26 cellular contexts compared by ENCODE assay signal in the genomic region with DNA sequence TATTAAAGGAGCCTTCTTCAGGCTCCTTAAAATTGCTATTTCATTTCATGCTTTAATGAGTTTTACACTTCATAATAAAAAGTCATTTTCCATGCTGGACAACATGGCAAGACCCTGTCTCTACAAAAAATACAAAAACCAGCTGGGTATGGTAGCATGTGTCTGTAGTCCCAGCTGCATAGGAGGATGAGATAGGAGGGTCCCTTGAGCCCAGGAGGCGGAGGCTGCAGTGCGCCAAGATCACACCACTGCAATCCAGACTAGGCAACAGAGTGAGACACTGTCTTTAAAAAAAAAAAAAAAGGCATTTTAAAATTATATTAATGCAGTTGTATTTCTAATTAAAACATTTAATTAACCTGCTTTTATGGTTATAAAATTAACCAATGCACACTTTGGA. TPM values are rescaled to one million over a fixed set of nuclear protein-coding genes. Genes with fewer than 3 reads are reported as not detected.
DNase-seq lines count a peak whose midpoint lies in the region; ATAC-seq and TF ChIP-seq lines count a peak whose summit lies in the region.
"Had no signal": no experiment of that assay in that cellular context is flagged by ENCODE, and none has a peak within 500 bp of the region (broad histone marks: within the 10 kb centered on the region; RNA-seq: fewer than 3 reads in every experiment).

No MANE protein-coding gene starts in this region.

- H3K27ac Mint-ChIP-seq in activated naive CD4-positive, alpha-beta T cell treated with anti-CD3 and anti-CD28 coated beads for 36 hours: peak overlapping the region; percentile 41
- H3K27ac Mint-ChIP-seq in activated naive CD4-positive, alpha-beta T cell treated with anti-CD3 and anti-CD28 coated beads, Interleukin-2, amount 50 U/mL, for 72 hours: peak overlapping the region in 1 of 2 donors; percentile 81
- H3K27ac Mint-ChIP-seq in CD14-positive monocyte: peak overlapping the region in 4 of 7 donors; percentile 48 to 75 (median 62)
- H3K27ac Mint-ChIP-seq in GM23338: no peak overlapping the region
- H3K27ac Mint-ChIP-seq in nephron progenitor cell: peak overlapping the region; percentile 82
- no peak overlapping the region for H3K27ac Mint-ChIP-seq in T-helper 2 cell treated with Interferon-gamma antibody and Interleukin-4, amounts not matched to agents 5 μg/mL and 100 μg/mL, for 36 hours

- no peak for DNase-seq in activated naive CD4-positive, alpha-beta T cell treated with anti-CD3 and anti-CD28 coated beads for 36 hours
- no peak for DNase-seq in activated naive CD4-positive, alpha-beta T cell treated with anti-CD3 and anti-CD28 coated beads, Interleukin-2, amount 50 U/mL, for 72 hours (ENCODE audit: low spot score in 2 of 2)
- no peak for DNase-seq in CD14-positive monocyte (ENCODE audit: low spot score)
- DNase-seq in GM23338 (ENCODE audit: low spot score): no peak
- DNase-seq in nephron progenitor cell: no peak
- no peak for DNase-seq in kidney glomerular epithelial cell (lab: John Stamatoyannopoulos, UW)
- no peak for DNase-seq in T-helper 2 cell treated with Interferon-gamma antibody and Interleukin-4, amounts not matched to agents 5 μg/mL and 100 μg/mL, for 36 hours (ENCODE audit: low spot score)
- DNase-seq in DMS153 (lab: John Stamatoyannopoulos, UW): no peak
- DNase-seq: AML-193, DMS53, EL, GF-D8, HCEC 1CT, IMR-90, KG1, MG63, NCI-H1105 treated with DMSO at 0.1 percent for 48 hours, NCI-H146, NCI-H1930, NCI-H2107, NCI-H446, NCI-H524 treated with DMSO at 0.1 percent for 48 hours, NCI-H774, PC-9, SHP77 had no signal

- H2AFZ ChIP-seq in GM23338: no peak overlapping the region
- H2AFZ ChIP-seq: PC-9 had no signal

- H3K9me2 ChIP-seq in GM23338 (ENCODE audit: insufficient read depth): no peaks in the 10 kb centered on the region

- ATAC-seq in activated naive CD4-positive, alpha-beta T cell treated with anti-CD3 and anti-CD28 coated beads, Interleukin-2, amount 50 U/mL, for 72 hours: no peak
- no peak for ATAC-seq in GM23338

- H4K20me1 ChIP-seq in GM23338 (replicated peaks; ENCODE audit: insufficient read depth): peaks cover 15% of the 10 kb centered on the region; the same call in 1 of the 2 replicates

- no peak overlapping the region for H3K4me2 ChIP-seq in GM23338
- H3K4me2 ChIP-seq: PC-9 had no signal

- H3F3A ChIP-seq in GM23338 (replicated peaks; ENCODE audit: low read depth): no peaks in the 10 kb centered on the region

- H3K4me1 Mint-ChIP-seq in activated naive CD4-positive, alpha-beta T cell treated with anti-CD3 and anti-CD28 coated beads for 36 hours (ENCODE audit: low read depth): peaks cover 31% of the 10 kb centered on the region
- H3K4me1 Mint-ChIP-seq in CD14-positive monocyte: peaks cover 16% of the 10 kb centered on the region
- H3K4me1 Mint-ChIP-seq in GM23338: peaks cover under 1% of the 10 kb centered on the region; the same call in 2 of the 3 replicates
- no peaks in the 10 kb centered on the region for H3K4me1 Mint-ChIP-seq in nephron progenitor cell
- peaks cover 25% of the 10 kb centered on the region for H3K4me1 Mint-ChIP-seq in T-helper 2 cell treated with Interferon-gamma antibody and Interleukin-4, amounts not matched to agents 5 μg/mL and 100 μg/mL, for 36 hours (ENCODE audit: low read depth)

- H3K9me3 Mint-ChIP-seq in activated naive CD4-positive, alpha-beta T cell treated with anti-CD3 and anti-CD28 coated beads for 36 hours: no peaks in the 10 kb centered on the region
- H3K9me3 Mint-ChIP-seq in activated naive CD4-positive, alpha-beta T cell treated with anti-CD3 and anti-CD28 coated beads, Interleukin-2, amount 50 U/mL, for 72 hours: no peaks in the 10 kb centered on the region
- no peaks in the 10 kb centered on the region for H3K9me3 Mint-ChIP-seq in CD14-positive monocyte
- no peaks in the 10 kb centered on the region for H3K9me3 Mint-ChIP-seq in GM23338
- no peaks in the 10 kb centered on the region for H3K9me3 Mint-ChIP-seq in nephron progenitor cell
- no peaks in the 10 kb centered on the region for H3K9me3 Mint-ChIP-seq in T-helper 2 cell treated with Interferon-gamma antibody and Interleukin-4, amounts not matched to agents 5 μg/mL and 100 μg/mL, for 36 hours

- TF ChIP-seq CTCF in CD14-positive monocyte (IDR thresholded peaks at IDR 0.05) (no peak), GM23338 (conservative IDR thresholded peaks at IDR 0.05; ENCODE audit: low read depth in 2 of 2) (no peak), nephron progenitor cell (IDR thresholded peaks at IDR 0.05) (no peak)

- no peaks in the 10 kb centered on the region; the same call in 1 of the 2 replicates for H3K36me3 ChIP-seq in GM23338 (ENCODE audit: insufficient read depth)

- H3K27me3 ChIP-seq in GM23338 (ENCODE audit: insufficient read depth): no peaks in the 10 kb centered on the region
- H3K27me3 ChIP-seq: MG63 had no signal

- no peak overlapping the region for H3K4me3 Mint-ChIP-seq in activated naive CD4-positive, alpha-beta T cell treated with anti-CD3 and anti-CD28 coated beads for 36 hours
- no peak overlapping the region for H3K4me3 Mint-ChIP-seq in CD14-positive monocyte
- H3K4me3 Mint-ChIP-seq in GM23338: no peak overlapping the region
- H3K4me3 Mint-ChIP-seq in nephron progenitor cell: no peak overlapping the region
- no peak overlapping the region for H3K4me3 Mint-ChIP-seq in T-helper 2 cell treated with Interferon-gamma antibody and Interleukin-4, amounts not matched to agents 5 μg/mL and 100 μg/mL, for 36 hours

- H3K27me3 Mint-ChIP-seq in activated naive CD4-positive, alpha-beta T cell treated with anti-CD3 and anti-CD28 coated beads for 36 hours (ENCODE audit: low read depth): no peaks in the 10 kb centered on the region
- H3K27me3 Mint-ChIP-seq in CD14-positive monocyte (ENCODE audit: low read depth in 3 of 3): no peaks in the 10 kb centered on the region
- H3K27me3 Mint-ChIP-seq in GM23338 (ENCODE audit: insufficient read depth, low read depth, poor library complexity): peaks cover 2% of the 10 kb centered on the region
- H3K27me3 Mint-ChIP-seq in nephron progenitor cell (ENCODE audit: low read depth, poor library complexity): peaks cover 2% of the 10 kb centered on the region
- no peaks in the 10 kb centered on the region for H3K27me3 Mint-ChIP-seq in T-helper 2 cell treated with Interferon-gamma antibody and Interleukin-4, amounts not matched to agents 5 μg/mL and 100 μg/mL, for 36 hours (ENCODE audit: low read depth)

- CTCF ChIA-PET in activated naive CD4-positive, alpha-beta T cell treated with anti-CD3 and anti-CD28 coated beads for 36 hours (lab: Charles Lee): interaction anchor here (1.0 to 1.3 kb wide), 2 partner anchors 9 to 11 kb away, joined by 3 to 5 read pairs; no protein-coding TSS in a partner anchor

- no peaks in the 10 kb centered on the region for H3K4me1 ChIP-seq in GM23338 (ENCODE audit: insufficient read depth)

- H3K36me3 Mint-ChIP-seq in activated naive CD4-positive, alpha-beta T cell treated with anti-CD3 and anti-CD28 coated beads for 36 hours (ENCODE audit: low read depth): peaks cover 27% of the 10 kb centered on the region
- H3K36me3 Mint-ChIP-seq in activated naive CD4-positive, alpha-beta T cell treated with anti-CD3 and anti-CD28 coated beads, Interleukin-2, amount 50 U/mL, for 72 hours: peaks cover 7 to 16% of the 10 kb centered on the region in 2 donors
- peaks cover 21 to 36% of the 10 kb centered on the region in 2 donors for H3K36me3 Mint-ChIP-seq in CD14-positive monocyte
- H3K36me3 Mint-ChIP-seq in GM23338 (ENCODE audit: low read depth): peaks cover 29% of the 10 kb centered on the region
- H3K36me3 Mint-ChIP-seq in nephron progenitor cell (ENCODE audit: low read depth): peaks cover 43% of the 10 kb centered on the region
- H3K36me3 Mint-ChIP-seq in T-helper 2 cell treated with Interferon-gamma antibody and Interleukin-4, amounts not matched to agents 5 μg/mL and 100 μg/mL, for 36 hours (ENCODE audit: low read depth): peaks cover 35% of the 10 kb centered on the region

- no peak overlapping the region for H3K4me3 ChIP-seq in GM23338
- H3K4me3 ChIP-seq: MG63, PC-9 had no signal

- 0 out of 2 replicates have a peak overlapping the region, but pooled peaks have one; percentile 18 for H3K27ac ChIP-seq in GM23338 (ENCODE audit: low read depth)
- H3K27ac ChIP-seq: C4-2B, PC-9 had no signal

- H3K79me2 ChIP-seq in GM23338 (replicated peaks; ENCODE audit: insufficient read depth): peaks cover 69% of the 10 kb centered on the region

- intact Hi-C loops in activated naive CD4-positive, alpha-beta T cell treated with anti-CD3 and anti-CD28 coated beads for 36 hours (cut with micrococcal nuclease): no loop called here
- intact Hi-C loops in CD14-positive monocyte (cut with micrococcal nuclease): no loop called here

TF ChIP-seq in GM23338, 12 proteins besides CTCF, POLR2A, EP300 and RAD21 (continues in another document):
- TF ChIP-seq EZH2 (IDR thresholded peaks at IDR 0.05; ENCODE audit: low read depth, unreplicated experiment) (no peak), JUNB (IDR thresholded peaks at IDR 0.05; ENCODE audit: unreplicated experiment) (no peak)

RNA-seq across cellular contexts. Expression of gene PDS5A, which starts 49.2 kb away (rescaled TPM):
- total RNA-seq in activated naive CD4-positive, alpha-beta T cell treated with anti-CD3 and anti-CD28 coated beads for 36 hours: 10 to 100 TPM; 86.8 to 89.1 TPM
- total RNA-seq in activated naive CD4-positive, alpha-beta T cell treated with anti-CD3 and anti-CD28 coated beads, Interleukin-2, amount 50 U/mL, for 72 hours: 100 to 1,000 TPM in 1 of 2 donors, 10 to 100 TPM in 1; 95.7 to 105 TPM
- 10 to 100 TPM; 14.2 to 17.7 TPM for polyA plus RNA-seq in CD14-positive monocyte
- total RNA-seq in GM23338 (2014; rRNA removed; shearing (Covaris generic)): 72.4 and 91.9 TPM in 2 replicates
- 20.1 and 22.1 TPM in 2 replicates for polyA plus RNA-seq in GM23338 (2016; fragmentation: Nextera tagmentation; extraction: Ambion mirVana)

Comparison
In these comparisons a context has a peak if more than half of its experiments do, and no peak if none do; other contexts are left out.
1. H3K27ac Mint-ChIP-seq: peak in activated naive CD4-positive, alpha-beta T cell treated with anti-CD3 and anti-CD28 coated beads for 36 hours (single experiment), CD14-positive monocyte (4 of 7) and nephron progenitor cell (single experiment); none in GM23338 (single experiment) and T-helper 2 cell treated with Interferon-gamma antibody and Interleukin-4, amounts not matched to agents 5 μg/mL and 100 μg/mL, for 36 hours (single experiment).